17 cellular contexts compared by ENCODE assay signal in the genomic region with DNA sequence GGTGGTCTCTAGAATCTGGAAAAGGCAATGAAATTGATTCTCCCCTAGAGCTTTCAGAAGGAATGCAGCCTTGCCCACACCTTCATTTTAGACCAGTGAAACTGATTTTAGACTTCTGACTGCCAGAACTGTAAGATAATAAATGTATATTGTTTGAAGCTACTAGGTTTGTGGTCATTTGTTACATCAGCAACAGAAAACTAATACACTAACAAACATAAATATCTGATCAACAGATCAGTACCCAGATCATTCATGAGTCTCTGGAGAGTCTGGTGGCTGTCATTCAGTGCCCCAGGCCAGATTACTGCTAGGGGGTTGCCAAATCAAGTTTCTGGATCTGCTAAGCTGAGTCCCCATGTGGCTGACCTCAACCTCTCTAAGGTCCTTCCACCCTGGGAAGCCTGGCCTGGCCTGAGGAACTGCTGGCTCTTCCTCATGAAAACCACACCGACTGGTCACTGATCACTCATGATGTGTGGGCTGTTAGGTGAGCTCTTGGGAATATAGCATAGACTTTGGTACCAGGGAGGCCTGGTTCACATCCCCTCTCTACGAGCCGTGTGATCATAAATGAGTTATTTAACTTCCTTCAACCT.
"Had no signal": no experiment of that assay in that cellular context is flagged by ENCODE, and none has a peak within 500 bp of the region (broad histone marks: within the 10 kb centered on the region; RNA-seq: fewer than 3 reads in every experiment).

No MANE protein-coding gene starts in this region.

- H3K36me3 ChIP-seq: left lung, upper lobe of left lung, WERI-Rb-1 had no signal

- H3K9me3 Mint-ChIP-seq: activated CD4-positive, alpha-beta memory T cell treated with anti-CD3 and anti-CD28 coated beads for 36 hours; activated T-cell treated with anti-CD3 and anti-CD28 coated beads, Interleukin-2, amount 50 U/mL, for 4 hours had no signal

- H3K4me1 ChIP-seq: left lung, upper lobe of left lung had no signal

- H3K27me3 ChIP-seq: left lung, upper lobe of left lung had no signal

- H3K27ac Mint-ChIP-seq: activated CD4-positive, alpha-beta memory T cell treated with anti-CD3 and anti-CD28 coated beads for 36 hours; activated CD8-positive, alpha-beta memory T cell treated with anti-CD3 and anti-CD28 coated beads, Interleukin-2, amount 10 ng/mL, durations not matched to agents 7 days and 5 days; endodermal cell; naive thymus-derived CD8-positive, alpha-beta T cell had no signal

- H3K4me3 ChIP-seq: dorsolateral prefrontal cortex, left lung, skin epidermis, upper lobe of left lung had no signal

- H3K36me3 Mint-ChIP-seq: activated CD4-positive, alpha-beta memory T cell treated with anti-CD3 and anti-CD28 coated beads for 36 hours; activated CD8-positive, alpha-beta memory T cell treated with anti-CD3 and anti-CD28 coated beads, Interleukin-2, amount 10 ng/mL, durations not matched to agents 7 days and 5 days; naive thymus-derived CD8-positive, alpha-beta T cell had no signal

- ATAC-seq: activated CD8-positive, alpha-beta memory T cell treated with anti-CD3 and anti-CD28 coated beads, Interleukin-2, amount 10 ng/mL, durations not matched to agents 7 days and 5 days; activated T-cell treated with anti-CD3 and anti-CD28 coated beads, Interleukin-2, amount 50 U/mL, for 4 hours; left lung; naive thymus-derived CD8-positive, alpha-beta T cell had no signal

- H3K9me3 ChIP-seq: left lung, upper lobe of left lung had no signal

- H3K27ac ChIP-seq: dorsolateral prefrontal cortex, left lung, skin epidermis, upper lobe of left lung, WERI-Rb-1 had no signal

- H3K4me1 Mint-ChIP-seq: activated CD8-positive, alpha-beta memory T cell treated with anti-CD3 and anti-CD28 coated beads, Interleukin-2, amount 10 ng/mL, durations not matched to agents 7 days and 5 days; endodermal cell; naive thymus-derived CD8-positive, alpha-beta T cell had no signal

- H3K4me3 Mint-ChIP-seq: activated CD4-positive, alpha-beta memory T cell treated with anti-CD3 and anti-CD28 coated beads for 36 hours; activated CD8-positive, alpha-beta memory T cell treated with anti-CD3 and anti-CD28 coated beads, Interleukin-2, amount 10 ng/mL, durations not matched to agents 7 days and 5 days; activated T-cell treated with anti-CD3 and anti-CD28 coated beads, Interleukin-2, amount 50 U/mL, for 4 hours; endodermal cell; naive thymus-derived CD8-positive, alpha-beta T cell had no signal

- DNase-seq: activated CD4-positive, alpha-beta memory T cell treated with anti-CD3 and anti-CD28 coated beads for 36 hours; activated CD8-positive, alpha-beta memory T cell treated with anti-CD3 and anti-CD28 coated beads, Interleukin-2, amount 10 ng/mL, durations not matched to agents 7 days and 5 days; activated effector memory CD4-positive, alpha-beta T cell treated with Interleukin-2 at 50 U/mL for 16 hours; activated naive CD4-positive, alpha-beta T cell treated with anti-CD3 and anti-CD28 coated beads, Interleukin-2, amount 50 U/mL, for 16 hours; activated T-cell treated with anti-CD3 and anti-CD28 coated beads, Interleukin-2, amount 50 U/mL, for 4 hours; dorsolateral prefrontal cortex; endodermal cell; hypothalamus; kidney; naive thymus-derived CD8-positive, alpha-beta T cell; posterior cingulate gyrus; stimulated activated CD4-positive, alpha-beta T cell treated with anti-CD3 and anti-CD28 coated beads, Interleukin-4, amount 100 ng/mL, for 24 hours; stimulated activated naive CD4-positive, alpha-beta T cell treated with Interleukin-2 at 50 U/mL for 16 hours; upper lobe of left lung; WERI-Rb-1 had no signal

- FAIRE-seq: kidney had no signal
